Comparison of ENCODE assay signal across 8 cellular contexts in genomic region chr6:5302995-5303622, GRCh38. TPM values are rescaled to one million over a fixed set of nuclear protein-coding genes. Genes with fewer than 3 reads are reported as not detected.
A peak's percentile ranks its signal among the peaks of the same experiment; 100 is the strongest.
DNase-seq lines count a peak whose midpoint lies in the region; ATAC-seq and TF ChIP-seq lines count a peak whose summit lies in the region.

No MANE protein-coding gene starts in this region.

- peaks cover 0 to 6% of the 10 kb centered on the region in 2 experiments; a peak in 1 of 4 replicates for H3K4me1 ChIP-seq in HCT116 (ENCODE audit: control insufficient read depth in 1 of 2, insufficient read depth in 2 of 2, low read length in 2 of 2)
- H3K4me1 ChIP-seq in tibial artery, result peaks cover 0 to 6% (median 0%) of the 10 kb centered on the region in 4 donors

- no peaks in the 10 kb centered on the region for H3K9me2 ChIP-seq in HCT116 (ENCODE audit: insufficient read depth)

- CTCF ChIA-PET in HCT116 (lab: Charles Lee), result interaction anchor here (0.6 to 3.2 kb wide), 9 partner anchors 8 to 990 kb away, joined by 3 to 26 read pairs (median 3); no protein-coding TSS in a partner anchor

- H3K9ac ChIP-seq in HCT116 (ENCODE audit: low read length), result no peak overlapping the region

- no peaks in the 10 kb centered on the region for H3K36me3 ChIP-seq in HCT116 (ENCODE audit: control insufficient read depth in 1 of 2, insufficient read depth in 2 of 2, low read length in 2 of 2)
- H3K36me3 ChIP-seq in tibial artery, result no peaks in the 10 kb centered on the region

- H3K27ac Mint-ChIP-seq in progenitor cell of endocrine pancreas, result peak overlapping the region; percentile 29

- H3K27me3 ChIP-seq in HCT116 (ENCODE audit: insufficient read depth, low read length) (no peaks in the 10 kb centered on the region), tibial artery (no peaks in the 10 kb centered on the region)

- H3K36me3 Mint-ChIP-seq in progenitor cell of endocrine pancreas (ENCODE audit: insufficient read depth), result no peaks in the 10 kb centered on the region

- H3K4me3 ChIP-seq in GM12875 (ENCODE audit: low read depth, low read length) (no peak overlapping the region), HCT116 (replicated peaks in 1 of 2; ENCODE audit: low read depth in 1 of 2, low read length in 2 of 2) (no peak overlapping the region), tibial artery (no peak overlapping the region)

- no peaks in the 10 kb centered on the region for H4K20me1 ChIP-seq in HCT116 (ENCODE audit: insufficient read depth)

- peak; percentile 42 for DNase-seq in HCT116 (ENCODE audit: low read depth, low spot score)
- DNase-seq in NCI-H1436 (lab: John Stamatoyannopoulos, UW), result peak; percentile 41
- DNase-seq in activated CD8-positive, alpha-beta memory T cell treated with anti-CD3 and anti-CD28 coated beads for 1 hour (ENCODE audit: extremely low read depth in 1 of 2, low read depth in 1 of 2), result peak; percentile 2 to 22
- DNase-seq in progenitor cell of endocrine pancreas (ENCODE audit: low spot score, unreplicated experiment), result peak; percentile 22
- no peak for DNase-seq in A172 (ENCODE audit: low spot score)
- no peak for DNase-seq in tibial artery

- peak; percentile 55 for TF ChIP-seq RAD21 in HCT116 (IDR thresholded peaks at IDR 0.05; ENCODE audit: low read depth)

- H2AFZ ChIP-seq in HCT116 (ENCODE audit: low read depth, low read length, poor library complexity, severe bottlenecking), result no peak overlapping the region

- no TSS peak for BruUV-seq in HCT116 (replicated peaks; lab: Mats Ljungman, UMichigan)

- TF ChIP-seq CTCF in GM12875 (IDR thresholded peaks at IDR 0.05; ENCODE audit: borderline replicate concordance, insufficient read depth, low read depth, low read length) (peak; percentile 86), HCT116 (IDR thresholded peaks at IDR 0.05 in 2 of 3, conservative IDR thresholded peaks at IDR 0.05 in 1 of 3; ENCODE audit: borderline replicate concordance in 1 of 3, insufficient read depth in 1 of 3, low read depth in 2 of 3, low read length in 2 of 3) (peak; percentile 42 to 79 (median 69); a peak in 5 of 6 replicates), progenitor cell of endocrine pancreas (IDR thresholded peaks at IDR 0.05; ENCODE audit: unreplicated experiment) (peak; percentile 67), tibial artery (IDR thresholded peaks at IDR 0.05) (no peak)

- H3K4me2 ChIP-seq in HCT116 (ENCODE audit: low read length), result peak overlapping the region; percentile 9; the same call in 1 of the 2 replicates

- intact Hi-C loops in HCT116 (cut with micrococcal nuclease), result loop anchor here (1.0 to 2.0 kb wide), 3 partner anchors 88 to 246 kb away; no protein-coding TSS in a partner anchor
- intact Hi-C loops in tibial artery (cut with DNase I; ENCODE audit: low total_unique reads), result no loop called here

- peaks cover 4% of the 10 kb centered on the region for H3K4me1 Mint-ChIP-seq in progenitor cell of endocrine pancreas (ENCODE audit: low read depth)

- H3K27ac ChIP-seq in HCT116 (ENCODE audit: low read depth, low read length) (no peak overlapping the region), tibial artery (no peak overlapping the region)

- POLR2A ChIA-PET in HCT116 (lab: Charles Lee), result no interaction called here

- peaks cover 50% of the 10 kb centered on the region for H3K27me3 Mint-ChIP-seq in progenitor cell of endocrine pancreas

- no peaks in the 10 kb centered on the region for H3K9me3 Mint-ChIP-seq in progenitor cell of endocrine pancreas (ENCODE audit: low read depth)

- no peak for TF ChIP-seq POLR2A in HCT116 (IDR thresholded peaks at IDR 0.05; ENCODE audit: borderline replicate concordance, extremely low read depth, insufficient read depth, insufficient read length)

- no peaks in the 10 kb centered on the region; the same call in 1 of the 2 replicates for H3K79me2 ChIP-seq in HCT116 (ENCODE audit: insufficient read depth, low read length)

- ATAC-seq in HCT116, result peak; percentile 99
- peak; percentile 95 for ATAC-seq in esophagus mucosa

- RAD21 ChIA-PET in HCT116 (lab: Charles Lee; ENCODE audit: low non-redundant PET in 1 of 2, low total read pairs in 2 of 2, uncharacterized antibody in 2 of 2, unreplicated experiment in 2 of 2), result interaction anchor here in 1 of 2 experiments (0.9 kb wide), 1 partner anchor 160 kb away, joined by 3 read pairs; no protein-coding TSS in a partner anchor

- H3K9me3 ChIP-seq in HCT116 (ENCODE audit: control insufficient read depth in 1 of 2, insufficient read depth in 1 of 2, low read depth in 1 of 2, low read length in 2 of 2), result no peaks in the 10 kb centered on the region
- H3K9me3 ChIP-seq in tibial artery, result no peaks in the 10 kb centered on the region

- H3K4me3 Mint-ChIP-seq in progenitor cell of endocrine pancreas (ENCODE audit: low read depth), result no peak overlapping the region

TF ChIP-seq in HCT116, 20 proteins besides CTCF, POLR2A, EP300 and RAD21:
- TF ChIP-seq ZFX (IDR thresholded peaks at IDR 0.05) (no peak), REST (IDR thresholded peaks at IDR 0.05; ENCODE audit: low read depth) (no peak), SIN3A (IDR thresholded peaks at IDR 0.05; ENCODE audit: low read depth) (no peak), MAX (IDR thresholded peaks at IDR 0.05) (peak; percentile 61), ZNF274 (IDR thresholded peaks at IDR 0.05; ENCODE audit: low read depth, low read length) (no peak), POLR2AphosphoS5 (IDR thresholded peaks at IDR 0.05; ENCODE audit: low read depth, low read length) (no peak), FOSL1 (IDR thresholded peaks at IDR 0.05; ENCODE audit: low read depth) (no peak)

RNA-seq across cellular contexts. Expression of gene FARS2, which starts 41.8 kb away (rescaled TPM):
- 13.8 TPM for total RNA-seq in HCT116 (2021; ENCODE audit: unreplicated experiment)
- polyA plus RNA-seq in HCT116 (2012), result 6.3 and 9.6 TPM in 2 replicates
- 15.4 TPM for total RNA-seq in esophagus mucosa
- total RNA-seq in progenitor cell of endocrine pancreas, result 20.2 and 20.8 TPM in 2 replicates
- total RNA-seq in A172 (2014; rRNA removed; shearing (Covaris generic)), result 12.5 and 23.5 TPM in 2 replicates

RNA-seq across cellular contexts. Expression of gene LYRM4, which starts 42.4 kb away (rescaled TPM):
- total RNA-seq in HCT116 (2021; ENCODE audit: unreplicated experiment) (30.1 TPM), esophagus mucosa (20.3 TPM), progenitor cell of endocrine pancreas (34.4 and 34.5 TPM in 2 replicates)
- 19.7 and 20.0 TPM in 2 replicates for polyA plus RNA-seq in HCT116 (2012)
- total RNA-seq in A172 (2014; rRNA removed; shearing (Covaris generic)), result 26.1 and 35.0 TPM in 2 replicates

Comparison
In these comparisons a context has a peak if more than half of its experiments do, and no peak if none do; other contexts are left out.
1. CTCF ChIP-seq: peak in GM12875 (single experiment), HCT116 (3 of 3) and progenitor cell of endocrine pancreas (single experiment); none in tibial artery (0 of 2).
2. DNase-seq: peak in HCT116 (single experiment), NCI-H1436 (single experiment), activated CD8-positive, alpha-beta memory T cell treated with anti-CD3 and anti-CD28 coated beads for 1 hour (2 of 2) and progenitor cell of endocrine pancreas (single experiment); none in A172 (single experiment) and tibial artery (0 of 2).